11 cellular contexts compared by ENCODE assay signal in genomic region chr21:34205811-34206635, GRCh38.
DNase-seq lines count a peak whose midpoint lies in the region; ATAC-seq and TF ChIP-seq lines count a peak whose summit lies in the region.
"Had no signal": no experiment of that assay in that cellular context is flagged by ENCODE, and none has a peak within 500 bp of the region (broad histone marks: within the 10 kb centered on the region; RNA-seq: fewer than 3 reads in every experiment).

No MANE protein-coding gene starts in this region.

- H3K9ac ChIP-seq in fibroblast of lung (ENCODE audit: insufficient read depth, low read length) = no peak overlapping the region

- CTCF ChIA-PET in OCI-LY7 (lab: Charles Lee; ENCODE audit: unreplicated experiment) = no interaction called here

- intact Hi-C loops in OCI-LY7 (cut with micrococcal nuclease; ENCODE audit: unreplicated experiment) = no loop called here

- H3K79me2 ChIP-seq in fibroblast of lung (ENCODE audit: control insufficient read depth, insufficient read depth, low read length) (no peaks in the 10 kb centered on the region), OCI-LY7 (ENCODE audit: insufficient read depth, low read depth, low read length) (no peaks in the 10 kb centered on the region)

- H3K27me3 ChIP-seq in fibroblast of lung (ENCODE audit: control insufficient read depth, insufficient read depth, low read length) = no peaks in the 10 kb centered on the region
- H3K27me3 ChIP-seq: gastrocnemius medialis had no signal

- no peaks in the 10 kb centered on the region for H3K36me3 ChIP-seq in fibroblast of lung (ENCODE audit: control insufficient read depth, insufficient read depth, low read length)
- no peaks in the 10 kb centered on the region for H3K36me3 ChIP-seq in OCI-LY7 (ENCODE audit: insufficient read depth, low read length)
- H3K36me3 ChIP-seq: gastrocnemius medialis had no signal

- H3K4me3 ChIP-seq in fibroblast of lung (replicated peaks in 1 of 4; ENCODE audit: control extremely low read depth in 1 of 4, insufficient read depth in 1 of 4, low read depth in 3 of 4, low read length in 4 of 4) (no peak overlapping the region), OCI-LY7 (ENCODE audit: low read depth, low read length, poor library complexity, severe bottlenecking) (no peak overlapping the region)
- H3K4me3 ChIP-seq: gastrocnemius medialis had no signal

- ATAC-seq in GM21717 (IDR thresholded peaks at IDR 0.05; ENCODE audit: unreplicated experiment) = peak; percentile 60
- ATAC-seq: gastrocnemius medialis, HepG2 had no signal

- H3K27ac ChIP-seq in fibroblast of lung (ENCODE audit: insufficient read depth, low read length) (no peak overlapping the region), OCI-LY7 (ENCODE audit: low read depth, low read length, poor library complexity, severe bottlenecking) (no peak overlapping the region)

- no TSS peak for BruUV-seq in OCI-LY7 (replicated peaks; lab: Mats Ljungman, UMichigan)

- H3K4me1 ChIP-seq in fibroblast of lung (ENCODE audit: control insufficient read depth, extremely low read depth, insufficient read depth, low read length) (peaks cover 4% of the 10 kb centered on the region), OCI-LY7 (ENCODE audit: insufficient read depth, low read length, poor library complexity, severe bottlenecking) (no peaks in the 10 kb centered on the region)

- peak overlapping the region; percentile 37 for H3K4me2 ChIP-seq in fibroblast of lung (ENCODE audit: extremely low read depth, insufficient read depth, low read length)
- no peak overlapping the region for H3K4me2 ChIP-seq in OCI-LY7 (ENCODE audit: low read length)

- no peaks in the 10 kb centered on the region for H3K9me2 ChIP-seq in OCI-LY7 (ENCODE audit: insufficient read depth, low read length)

- DNase-seq in DMS 273 treated with DMSO at 0.1 percent for 48 hours (lab: John Stamatoyannopoulos, UW) (peak; percentile 92), NCI-H69 (lab: John Stamatoyannopoulos, UW) (peak; percentile 99), fibroblast of lung (ENCODE audit: low read depth in 2 of 2) (peak in 1 of 2 donors; percentile 15), OCI-LY7 (ENCODE audit: low spot score) (no peak), T-helper 9 cell (no peak), HuH-7 (ENCODE audit: low spot score) (no peak), KG1 (lab: John Stamatoyannopoulos, UW) (no peak)
- DNase-seq: Caco-2, gastrocnemius medialis had no signal

- POLR2A ChIA-PET in OCI-LY7 (lab: Charles Lee) = interaction anchor here (0.6 to 1.2 kb wide), 4 partner anchors 30 to 1605 kb away, joined by 3 to 8 read pairs (median 3); no protein-coding TSS in a partner anchor

- TF ChIP-seq CTCF in fibroblast of lung (conservative IDR thresholded peaks at IDR 0.05 in 1 of 2, IDR thresholded peaks at IDR 0.05 in 1 of 2; ENCODE audit: low read depth in 1 of 2, low read length in 2 of 2) (no peak), OCI-LY7 (conservative IDR thresholded peaks at IDR 0.05; ENCODE audit: low read length) (no peak)

- H4K20me1 ChIP-seq in fibroblast of lung (ENCODE audit: control insufficient read depth, extremely low read depth, insufficient read depth, low read length) = no peaks in the 10 kb centered on the region
- no peaks in the 10 kb centered on the region for H4K20me1 ChIP-seq in OCI-LY7 (ENCODE audit: insufficient read depth, low read length)

- H3K9me3 ChIP-seq in fibroblast of lung (ENCODE audit: control insufficient read depth, insufficient read depth, low read depth, low read length) (no peaks in the 10 kb centered on the region), OCI-LY7 (ENCODE audit: low read length) (no peaks in the 10 kb centered on the region)
- H3K9me3 ChIP-seq: Caco-2, gastrocnemius medialis had no signal

- H2AFZ ChIP-seq in fibroblast of lung (ENCODE audit: low read length) (no peak overlapping the region), OCI-LY7 (ENCODE audit: low read length) (no peak overlapping the region)

Comparison
In these comparisons a context has a peak if more than half of its experiments do, and no peak if none do; other contexts are left out.
1. DNase-seq: peak in DMS 273 treated with DMSO at 0.1 percent for 48 hours (single experiment) and NCI-H69 (single experiment); none in OCI-LY7 (single experiment), T-helper 9 cell (single experiment), HuH-7 (single experiment) and KG1 (single experiment).